In genomic region chr3:129485681-129486056, GRCh38 we compare ENCODE assay signal across 1 cellular context.
TF ChIP-seq lines count a peak whose summit lies in the region.

No MANE protein-coding gene starts in this region.

TF ChIP-seq in SK-N-SH, 30 proteins besides CTCF, POLR2A, EP300 and RAD21 (continued from another document):
- TF ChIP-seq REST (IDR thresholded peaks at IDR 0.05; ENCODE audit: low read depth, low read length) (no peak), GABPA (IDR thresholded peaks at IDR 0.05; ENCODE audit: low read depth) (no peak), EZH2phosphoT487 (IDR thresholded peaks at IDR 0.05; ENCODE audit: borderline replicate concordance, low read depth) (no peak), MEF2A (IDR thresholded peaks at IDR 0.05; ENCODE audit: borderline replicate concordance, low read depth) (no peak), YY1 (IDR thresholded peaks at IDR 0.05; ENCODE audit: low read depth) (no peak), NFIC (IDR thresholded peaks at IDR 0.05; ENCODE audit: borderline replicate concordance) (no peak), USF1 (IDR thresholded peaks at IDR 0.05; ENCODE audit: borderline replicate concordance, low read depth) (no peak), PBX3 (IDR thresholded peaks at IDR 0.05) (no peak), RXRA (IDR thresholded peaks at IDR 0.05; ENCODE audit: borderline replicate concordance, low read depth) (no peak), CHD2 (IDR thresholded peaks at IDR 0.05; ENCODE audit: low read length, partially characterized antibody) (no peak), NRF1 (IDR thresholded peaks at IDR 0.05; ENCODE audit: low read depth, low read length) (no peak), GATA2 (CRISPR knock-in tag; IDR thresholded peaks at IDR 0.05) (no peak), TAF1 (IDR thresholded peaks at IDR 0.05; ENCODE audit: borderline replicate concordance, low read depth, low read length) (no peak)
TF ChIP-seq in SK-N-SH: peak in this region for 0.
